ENCODE assay signal across 13 cellular contexts in genomic region chr1:179091691-179092165, GRCh38. TPM values are rescaled to one million over a fixed set of nuclear protein-coding genes. Genes with fewer than 3 reads are reported as not detected.
DNase-seq lines count a peak whose midpoint lies in the region; ATAC-seq, FAIRE-seq and TF ChIP-seq lines count a peak whose summit lies in the region.
"Had no signal": no experiment of that assay in that cellular context is flagged by ENCODE, and none has a peak within 500 bp of the region (broad histone marks: within the 10 kb centered on the region; RNA-seq: fewer than 3 reads in every experiment).

No MANE protein-coding gene starts in this region.

- TF ChIP-seq CTCF in PC-3 (conservative IDR thresholded peaks at IDR 0.05; ENCODE audit: low read depth, low read length) (no peak), sigmoid colon (IDR thresholded peaks at IDR 0.05) (no peak), GM10248 (IDR thresholded peaks at IDR 0.05; ENCODE audit: control extremely low read depth, extremely low read depth, low read depth, missing control alignments) (no peak), OCI-LY7 (conservative IDR thresholded peaks at IDR 0.05; ENCODE audit: low read length) (no peak), D721Med (IDR thresholded peaks at IDR 0.05; ENCODE audit: insufficient read depth, missing control alignments) (no peak)

- H3K27ac ChIP-seq in PC-3 (ENCODE audit: low read length) = no peak overlapping the region
- H3K27ac ChIP-seq in sigmoid colon = peak overlapping the region; percentile 27 to 56 (median 41)
- H3K27ac ChIP-seq in OCI-LY7 (ENCODE audit: low read depth, low read length, poor library complexity, severe bottlenecking) = no peak overlapping the region
- H3K27ac ChIP-seq: VCaP had no signal

- H3K79me2 ChIP-seq in PC-3 (ENCODE audit: low read length) (0 out of 2 replicates have a peak, but pooled peaks cover 2% of the 10 kb centered on the region), OCI-LY7 (ENCODE audit: insufficient read depth, low read depth, low read length) (no peaks in the 10 kb centered on the region)

- no peaks in the 10 kb centered on the region for H3K9me3 ChIP-seq in PC-3 (ENCODE audit: low read length)
- no peaks in the 10 kb centered on the region for H3K9me3 ChIP-seq in sigmoid colon
- no peaks in the 10 kb centered on the region for H3K9me3 ChIP-seq in OCI-LY7 (ENCODE audit: low read length)

- H3K27me3 ChIP-seq in PC-3 (ENCODE audit: low read length) (no peaks in the 10 kb centered on the region), sigmoid colon (no peaks in the 10 kb centered on the region)

- no peaks in the 10 kb centered on the region for H4K20me1 ChIP-seq in PC-3 (ENCODE audit: low read length)
- H4K20me1 ChIP-seq in OCI-LY7 (ENCODE audit: insufficient read depth, low read length) = no peaks in the 10 kb centered on the region

- TF ChIP-seq POLR2A in sigmoid colon (IDR thresholded peaks at IDR 0.05) (no peak), erythroblast (IDR thresholded peaks at IDR 0.05; ENCODE audit: low read length) (no peak)

- no TSS peak for BruUV-seq in PC-3 (replicated peaks; lab: Mats Ljungman, UMichigan)
- no TSS peak for BruUV-seq in OCI-LY7 (replicated peaks; lab: Mats Ljungman, UMichigan)

- H3K9me2 ChIP-seq in PC-3 (replicated peaks; ENCODE audit: low read length) (no peaks in the 10 kb centered on the region), OCI-LY7 (ENCODE audit: insufficient read depth, low read length) (no peaks in the 10 kb centered on the region)

- H3F3A ChIP-seq in PC-3 (ENCODE audit: low read length, unreplicated experiment) = no peaks in the 10 kb centered on the region

- no peak overlapping the region for H3K9ac ChIP-seq in PC-3 (ENCODE audit: low read length)

- no peak overlapping the region for H2AFZ ChIP-seq in PC-3 (ENCODE audit: low read length)
- H2AFZ ChIP-seq in OCI-LY7 (ENCODE audit: low read length) = no peak overlapping the region

- FAIRE-seq in D721Med (lab: Jason Lieb, UNC) = no peak
- FAIRE-seq: bronchial epithelial cell, GM12891 had no signal

- no peak overlapping the region for H3K4me2 ChIP-seq in PC-3 (ENCODE audit: low read length)
- no peak overlapping the region for H3K4me2 ChIP-seq in OCI-LY7 (ENCODE audit: low read length)

- peak; percentile 12 for DNase-seq in ELR (ENCODE audit: low read depth)
- DNase-seq in PC-3 = no peak
- DNase-seq in fibroblast of the conjunctiva (ENCODE audit: low read depth) = peak; percentile 88
- peak; percentile 88 for DNase-seq in sigmoid colon
- DNase-seq in GM10248 (ENCODE audit: extremely low spot score) = no peak
- no peak for DNase-seq in erythroblast (lab: John Stamatoyannopoulos, UW)
- DNase-seq in OCI-LY7 (ENCODE audit: low spot score) = no peak
- no peak for DNase-seq in D721Med (ENCODE audit: insufficient read length, low spot score)
- DNase-seq: mesendoderm, NCI-H2029 had no signal

- H3K4me1 ChIP-seq in PC-3 (ENCODE audit: insufficient read depth, low read length) (no peaks in the 10 kb centered on the region), sigmoid colon (peaks cover 0 to 18% (median 13%) of the 10 kb centered on the region in 4 donors), OCI-LY7 (ENCODE audit: insufficient read depth, low read length, poor library complexity, severe bottlenecking) (peaks cover 28% of the 10 kb centered on the region)

- TF ChIP-seq EP300 in sigmoid colon (IDR thresholded peaks at IDR 0.05) = no peak

- peak; percentile 16; the same call in 1 of the 2 replicates for ATAC-seq in PC-3

- POLR2A ChIA-PET in PC-3 (lab: Charles Lee; ENCODE audit: unreplicated experiment) = no interaction called here
- POLR2A ChIA-PET in GM10248 (lab: Yijun Ruan, JAX) = interaction anchor here (1.0 kb wide), 1 partner anchor 10 kb away, joined by 3 read pairs; the partner anchor contains the start of gene TOR3A
- POLR2A ChIA-PET in OCI-LY7 (lab: Charles Lee) = no interaction called here

- H3K36me3 ChIP-seq in PC-3 (ENCODE audit: low read depth, low read length) (peaks cover 18% of the 10 kb centered on the region; the same call in 1 of the 2 replicates), sigmoid colon (peaks cover 17 to 87% (median 23%) of the 10 kb centered on the region in 4 donors), OCI-LY7 (ENCODE audit: insufficient read depth, low read length) (peaks cover 96% of the 10 kb centered on the region)

- intact Hi-C loops in PC-3 (cut with micrococcal nuclease) (no loop called here), sigmoid colon (cut with DNase I) (no loop called here), OCI-LY7 (cut with micrococcal nuclease; ENCODE audit: unreplicated experiment) (no loop called here)

- CTCF ChIA-PET in PC-3 (lab: Charles Lee) = no interaction called here
- CTCF ChIA-PET in GM10248 (lab: Yijun Ruan, JAX) = interaction anchor here (1.7 to 2.2 kb wide), 2 partner anchors 13 to 29 kb away, joined by 4 to 8 read pairs; no protein-coding TSS in a partner anchor
- CTCF ChIA-PET in OCI-LY7 (lab: Charles Lee; ENCODE audit: unreplicated experiment) = no interaction called here

- no peak overlapping the region for H3K4me3 ChIP-seq in PC-3 (ENCODE audit: low read length)
- H3K4me3 ChIP-seq in sigmoid colon = no peak overlapping the region
- H3K4me3 ChIP-seq in OCI-LY7 (ENCODE audit: low read depth, low read length, poor library complexity, severe bottlenecking) = no peak overlapping the region

- 74% methylated on average over 5 of the region's 5 CpGs for WGBS in sigmoid colon, 2 donors

RNA-seq across cellular contexts. Expression of gene TOR3A, which starts 9.9 kb away (rescaled TPM):
- total RNA-seq in PC-3 (2014; rRNA removed) (70.8 and 95.5 TPM in 2 replicates), sigmoid colon (10 to 100 TPM; 38.8 to 53.5 (median 39.9) TPM), OCI-LY7 (2022) (66.7 and 67.4 TPM in 2 replicates)
- 10 to 100 TPM in 2 of 3 donors, 1 to 10 TPM in 1; 8.3 to 37.1 (median 12.0) TPM for polyA plus RNA-seq in sigmoid colon
- 32.9 and 49.0 TPM in 2 replicates for total RNA-seq in OCI-LY7 (2014; rRNA removed; shearing (Covaris generic))

Comparison
In these comparisons a context has a peak if more than half of its experiments do, and no peak if none do; other contexts are left out.
1. DNase-seq: peak in ELR (single experiment), fibroblast of the conjunctiva (single experiment) and sigmoid colon (single experiment); none in PC-3 (single experiment), GM10248 (single experiment), erythroblast (0 of 2), OCI-LY7 (single experiment) and D721Med (single experiment).
2. H3K27ac ChIP-seq: peak in sigmoid colon (4 of 4); none in PC-3 (single experiment) and OCI-LY7 (single experiment).